ENCODE assay signal across 27 cellular contexts in genomic region chr18:27695509-27695908, GRCh38.
DNase-seq lines count a peak whose midpoint lies in the region; ATAC-seq and TF ChIP-seq lines count a peak whose summit lies in the region.
"Had no signal": no experiment of that assay in that cellular context is flagged by ENCODE, and none has a peak within 500 bp of the region (broad histone marks: within the 10 kb centered on the region; RNA-seq: fewer than 3 reads in every experiment).

No MANE protein-coding gene starts in this region.

- H3K27ac ChIP-seq in PC-3 (ENCODE audit: low read length) (no peak overlapping the region), neural progenitor cell (no peak overlapping the region)
- H3K27ac ChIP-seq: adrenal gland, gastroesophageal sphincter, left ventricle myocardium inferior, prostate gland, skin epidermis, tibial artery, WERI-Rb-1 had no signal

- no peaks in the 10 kb centered on the region for H3K27me3 ChIP-seq in PC-3 (ENCODE audit: low read length)
- H3K27me3 ChIP-seq in neural progenitor cell: no peaks in the 10 kb centered on the region
- H3K27me3 ChIP-seq: adrenal gland, gastroesophageal sphincter, tibial artery had no signal

- H3K4me3 Mint-ChIP-seq in neural progenitor cell: no peak overlapping the region
- H3K4me3 Mint-ChIP-seq: activated CD4-positive, alpha-beta memory T cell treated with anti-CD3 and anti-CD28 coated beads for 36 hours; CD4-positive, CD25-positive, alpha-beta regulatory T cell; T-helper 17 cell had no signal

- H3K9me3 ChIP-seq in PC-3 (ENCODE audit: low read length): no peaks in the 10 kb centered on the region
- no peaks in the 10 kb centered on the region for H3K9me3 ChIP-seq in neural progenitor cell (ENCODE audit: low read depth)
- H3K9me3 ChIP-seq: adrenal gland, gastroesophageal sphincter, prostate gland, tibial artery had no signal

- H3K9me2 ChIP-seq in PC-3 (replicated peaks; ENCODE audit: low read length): no peaks in the 10 kb centered on the region

- peaks cover 4% of the 10 kb centered on the region for H3K27me3 Mint-ChIP-seq in neural progenitor cell (ENCODE audit: insufficient read depth, low read depth)
- H3K27me3 Mint-ChIP-seq: activated CD4-positive, alpha-beta memory T cell treated with anti-CD3 and anti-CD28 coated beads for 36 hours; CD4-positive, CD25-positive, alpha-beta regulatory T cell; T-helper 17 cell had no signal

- H3K4me2 ChIP-seq in PC-3 (ENCODE audit: low read length) (no peak overlapping the region), neural progenitor cell (no peak overlapping the region)

- DNase-seq in DMS53 treated with DMSO at 0.1 percent for 48 hours (lab: John Stamatoyannopoulos, UW; ENCODE audit: unreplicated experiment) (peak; percentile 8), PC-3 (peak; percentile 41), epithelial cell of proximal tubule (ENCODE audit: low read depth) (peak; percentile 27), neural progenitor cell (ENCODE audit: low spot score) (no peak), COLO668 (lab: John Stamatoyannopoulos, UW; ENCODE audit: unreplicated experiment) (no peak)
- DNase-seq: activated CD4-positive, alpha-beta memory T cell treated with anti-CD3 and anti-CD28 coated beads for 36 hours; adrenal gland; CD4-positive, CD25-positive, alpha-beta regulatory T cell; central memory CD4-positive, alpha-beta T cell; DMS79 treated with DMSO at 0.1 percent for 48 hours; left ventricle myocardium inferior; NCI-H1436; NCI-H774; OCI-M1; stimulated activated CD4-positive, alpha-beta T cell treated with anti-CD3 and anti-CD28 coated beads, Interleukin-4, amount 100 ng/mL, for 1 hour; stimulated activated naive CD8-positive, alpha-beta T cell treated with anti-CD3 and anti-CD28 coated beads, Interleukin-15, Interleukin-2, amounts not matched to agents 100 U/mL and 50 U/mL, for 24 hours; T-helper 17 cell; tibial artery; WERI-Rb-1 had no signal

- H3K9me3 Mint-ChIP-seq in neural progenitor cell: peaks cover 38% of the 10 kb centered on the region

- POLR2A ChIA-PET in PC-3 (lab: Charles Lee; ENCODE audit: unreplicated experiment): no interaction called here

- H3K9ac ChIP-seq in PC-3 (ENCODE audit: low read length) (no peak overlapping the region), neural progenitor cell (no peak overlapping the region)

- H3K4me3 ChIP-seq in PC-3 (ENCODE audit: low read length) (no peak overlapping the region), epithelial cell of proximal tubule (ENCODE audit: low read depth, low read length) (no peak overlapping the region), neural progenitor cell (no peak overlapping the region)
- H3K4me3 ChIP-seq: adrenal gland, gastroesophageal sphincter, left ventricle myocardium inferior, prostate gland, skin epidermis, tibial artery had no signal

- H2AFZ ChIP-seq in PC-3 (ENCODE audit: low read length) (0 out of 2 replicates have a peak overlapping the region, but pooled peaks have one; percentile 38), neural progenitor cell (replicated peaks) (peak overlapping the region; percentile 15)

- CTCF ChIA-PET in PC-3 (lab: Charles Lee): interaction anchor here (0.6 kb wide), 1 partner anchor 226 kb away, joined by 3 read pairs; no protein-coding TSS in a partner anchor

- H4K20me1 ChIP-seq in PC-3 (ENCODE audit: low read length) (no peaks in the 10 kb centered on the region), neural progenitor cell (ENCODE audit: low read depth) (no peaks in the 10 kb centered on the region)

- H3K4me1 Mint-ChIP-seq in neural progenitor cell: peaks cover 12% of the 10 kb centered on the region
- H3K4me1 Mint-ChIP-seq: CD4-positive, CD25-positive, alpha-beta regulatory T cell; T-helper 17 cell had no signal

- BruUV-seq in PC-3 (replicated peaks; lab: Mats Ljungman, UMichigan): no TSS peak

- H3K4me1 ChIP-seq in PC-3 (ENCODE audit: insufficient read depth, low read length) (no peaks in the 10 kb centered on the region), neural progenitor cell (peaks cover 40% of the 10 kb centered on the region)
- H3K4me1 ChIP-seq: adrenal gland, gastroesophageal sphincter, left ventricle myocardium inferior, prostate gland, tibial artery had no signal

- H3K27ac Mint-ChIP-seq in neural progenitor cell: no peak overlapping the region
- H3K27ac Mint-ChIP-seq: activated CD4-positive, alpha-beta memory T cell treated with anti-CD3 and anti-CD28 coated beads for 36 hours; T-helper 17 cell had no signal

- H3F3A ChIP-seq in PC-3 (ENCODE audit: low read length, unreplicated experiment) (no peaks in the 10 kb centered on the region), neural progenitor cell (ENCODE audit: low read depth) (peaks cover 11% of the 10 kb centered on the region)

- H3K79me2 ChIP-seq in PC-3 (ENCODE audit: low read length) (no peaks in the 10 kb centered on the region), neural progenitor cell (ENCODE audit: low read depth) (no peaks in the 10 kb centered on the region)

- peaks cover 8% of the 10 kb centered on the region for H3K36me3 Mint-ChIP-seq in neural progenitor cell
- H3K36me3 Mint-ChIP-seq: activated CD4-positive, alpha-beta memory T cell treated with anti-CD3 and anti-CD28 coated beads for 36 hours; CD4-positive, CD25-positive, alpha-beta regulatory T cell had no signal

- peak; percentile 22; the same call in 1 of the 2 replicates for ATAC-seq in PC-3
- ATAC-seq in GM18870 (IDR thresholded peaks at IDR 0.05; ENCODE audit: unreplicated experiment): no peak
- no peak for ATAC-seq in GM19463 (IDR thresholded peaks at IDR 0.05; ENCODE audit: unreplicated experiment)
- ATAC-seq in HG03520 (IDR thresholded peaks at IDR 0.05; ENCODE audit: unreplicated experiment): no peak
- ATAC-seq: esophagus mucosa; gastroesophageal sphincter; HCT116; stimulated activated naive CD8-positive, alpha-beta T cell treated with anti-CD3 and anti-CD28 coated beads, Interleukin-15, Interleukin-2, amounts not matched to agents 100 U/mL and 50 U/mL, for 24 hours; T-helper 17 cell had no signal

- no peak for TF ChIP-seq CTCF in PC-3 (conservative IDR thresholded peaks at IDR 0.05; ENCODE audit: low read depth, low read length)
- no peak for TF ChIP-seq CTCF in epithelial cell of proximal tubule (conservative IDR thresholded peaks at IDR 0.05; ENCODE audit: low read depth, low read length)
- no peak for TF ChIP-seq CTCF in neural progenitor cell (IDR thresholded peaks at IDR 0.05)

- no peaks in the 10 kb centered on the region for H3K36me3 ChIP-seq in PC-3 (ENCODE audit: low read depth, low read length)
- no peaks in the 10 kb centered on the region for H3K36me3 ChIP-seq in neural progenitor cell
- H3K36me3 ChIP-seq: adrenal gland, gastroesophageal sphincter, left ventricle myocardium inferior, prostate gland, tibial artery, WERI-Rb-1 had no signal

- intact Hi-C loops in PC-3 (cut with micrococcal nuclease): no loop called here

Comparison
In these comparisons a context has a peak if more than half of its experiments do, and no peak if none do; other contexts are left out.
1. DNase-seq: peak in DMS53 treated with DMSO at 0.1 percent for 48 hours (single experiment), PC-3 (single experiment) and epithelial cell of proximal tubule (single experiment); none in neural progenitor cell (single experiment) and COLO668 (single experiment).